Comparison of ENCODE assay signal across 9 cellular contexts in genomic region chr2:36358317-36358659, GRCh38. TPM values are rescaled to one million over a fixed set of nuclear protein-coding genes. Genes with fewer than 3 reads are reported as not detected.
DNase-seq lines count a peak whose midpoint lies in the region; ATAC-seq and TF ChIP-seq lines count a peak whose summit lies in the region.
"Had no signal": no experiment of that assay in that cellular context is flagged by ENCODE, and none has a peak within 500 bp of the region (broad histone marks: within the 10 kb centered on the region; RNA-seq: fewer than 3 reads in every experiment).

No MANE protein-coding gene starts in this region.

- BruUV-seq in PC-3 (replicated peaks; lab: Mats Ljungman, UMichigan) = TSS peak; percentile 36

- peak overlapping the region in 7 of 11 experiments; percentile 81 to 92 (median 87); a peak in 11 of 22 replicates for H3K27ac ChIP-seq in BLaER1 treated with 17β-estradiol and CSF1 and Interleukin-3, amounts not matched to agents 10 nM and 100 nM
- H3K27ac ChIP-seq in PC-3 (ENCODE audit: low read length) = peak overlapping the region; percentile 92
- H3K27ac ChIP-seq in endodermal cell (ENCODE audit: low read depth, low read length) = no peak overlapping the region

- DNase-seq in PC-3 (peak; percentile 57), endodermal cell (no peak), NCI-H2081 treated with DMSO at 0.1 percent for 48 hours (lab: John Stamatoyannopoulos, UW) (no peak), NCI-H2029 (lab: John Stamatoyannopoulos, UW) (no peak), COR-L47 (lab: John Stamatoyannopoulos, UW) (no peak)
- DNase-seq: NCI-H187 treated with DMSO at 0.1 percent for 48 hours had no signal

- ATAC-seq in PC-3 = no peak
- ATAC-seq in GM19467 (IDR thresholded peaks at IDR 0.05; ENCODE audit: unreplicated experiment) = no peak

- H3K4me3 ChIP-seq in BLaER1 treated with 17β-estradiol and CSF1 and Interleukin-3, amounts not matched to agents 10 nM and 100 nM = peak overlapping the region; percentile 71 to 93 (median 84)
- peak overlapping the region; percentile 90 for H3K4me3 ChIP-seq in PC-3 (ENCODE audit: low read length)
- peak overlapping the region; percentile 92 for H3K4me3 ChIP-seq in endodermal cell (ENCODE audit: low read length)
- H3K4me3 ChIP-seq in neuron (ENCODE audit: low read length) = peak overlapping the region; percentile 49

- H3K9me3 Mint-ChIP-seq in endodermal cell = no peaks in the 10 kb centered on the region

- peaks cover 88% of the 10 kb centered on the region for H3K79me2 ChIP-seq in PC-3 (ENCODE audit: low read length)

- peaks cover 14% of the 10 kb centered on the region for H3K27me3 Mint-ChIP-seq in endodermal cell (ENCODE audit: insufficient read depth)

- intact Hi-C loops in PC-3 (cut with micrococcal nuclease) = loop anchor here (1.0 to 5.0 kb wide), 5 partner anchors 10 to 209 kb away; no protein-coding TSS in a partner anchor

- H2AFZ ChIP-seq in PC-3 (ENCODE audit: low read length) (no peak overlapping the region), neuron (ENCODE audit: low read depth, low read length) (peak overlapping the region; percentile 96)

- H3K9me3 ChIP-seq in BLaER1 treated with 17β-estradiol and CSF1 and Interleukin-3, amounts not matched to agents 10 nM and 100 nM (replicated peaks in 1 of 11) = no peaks in the 10 kb centered on the region
- H3K9me3 ChIP-seq in PC-3 (ENCODE audit: low read length) (no peaks in the 10 kb centered on the region), endodermal cell (ENCODE audit: control insufficient read depth, low read length) (no peaks in the 10 kb centered on the region), neuron (ENCODE audit: low read length) (no peaks in the 10 kb centered on the region)

- H3K4me1 Mint-ChIP-seq in endodermal cell = peaks cover 56% of the 10 kb centered on the region

- no peaks in the 10 kb centered on the region for H3K9me2 ChIP-seq in PC-3 (replicated peaks; ENCODE audit: low read length)

- H3K4me2 ChIP-seq in BLaER1 treated with 17β-estradiol and CSF1 and Interleukin-3, amounts not matched to agents 10 nM and 100 nM = peak overlapping the region; percentile 76 to 100 (median 98)
- peak overlapping the region; percentile 93 for H3K4me2 ChIP-seq in PC-3 (ENCODE audit: low read length)

- H3F3A ChIP-seq in PC-3 (ENCODE audit: low read length, unreplicated experiment) = no peaks in the 10 kb centered on the region

- TF ChIP-seq CTCF in PC-3 (conservative IDR thresholded peaks at IDR 0.05; ENCODE audit: low read depth, low read length) (no peak), endodermal cell (conservative IDR thresholded peaks at IDR 0.05) (no peak)

- WGBS in endodermal cell (ENCODE audit: insufficient coverage in 1 of 2, insufficient read length in 1 of 2), 2 experiments = 28 to 38% methylated on average over 5 to 7 of the region's 7 CpGs

- CTCF ChIA-PET in PC-3 (lab: Charles Lee) = interaction anchor here (0.6 to 1.3 kb wide), 6 partner anchors 13 to 149 kb away, joined by 3 to 8 read pairs (median 5); no protein-coding TSS in a partner anchor

- peaks cover 0 to 75% (median 55%) of the 10 kb centered on the region in 11 experiments; a peak in 19 of 22 replicates for H4K20me1 ChIP-seq in BLaER1 treated with 17β-estradiol and CSF1 and Interleukin-3, amounts not matched to agents 10 nM and 100 nM
- H4K20me1 ChIP-seq in PC-3 (ENCODE audit: low read length) = peaks cover 48% of the 10 kb centered on the region

- peaks cover 0 to 9% (median 6%) of the 10 kb centered on the region in 11 experiments; a peak in 9 of 22 replicates for H3K27me3 ChIP-seq in BLaER1 treated with 17β-estradiol and CSF1 and Interleukin-3, amounts not matched to agents 10 nM and 100 nM
- no peaks in the 10 kb centered on the region for H3K27me3 ChIP-seq in PC-3 (ENCODE audit: low read length)
- peaks cover 10% of the 10 kb centered on the region for H3K27me3 ChIP-seq in endodermal cell (ENCODE audit: control insufficient read depth, insufficient read depth, low read length, poor library complexity, severe bottlenecking)
- no peaks in the 10 kb centered on the region for H3K27me3 ChIP-seq in neuron (ENCODE audit: insufficient read depth, low read length)

- H3K4me3 Mint-ChIP-seq in endodermal cell = peak overlapping the region; percentile 89

- peak overlapping the region in 10 of 11 experiments; percentile 79 to 93 (median 87); a peak in 19 of 22 replicates for H3K9ac ChIP-seq in BLaER1 treated with 17β-estradiol and CSF1 and Interleukin-3, amounts not matched to agents 10 nM and 100 nM
- H3K9ac ChIP-seq in PC-3 (ENCODE audit: low read length) = peak overlapping the region; percentile 96
- H3K9ac ChIP-seq in endodermal cell (ENCODE audit: extremely low read depth, low read length, poor library complexity, severe bottlenecking) = peak overlapping the region; percentile 66

- H3K36me3 Mint-ChIP-seq in endodermal cell (ENCODE audit: low read depth) = no peaks in the 10 kb centered on the region

- POLR2A ChIA-PET in PC-3 (lab: Charles Lee; ENCODE audit: unreplicated experiment) = interaction anchor here (0.6 to 0.7 kb wide), 2 partner anchors 135 to 211 kb away, joined by 3 to 7 read pairs; no protein-coding TSS in a partner anchor

- peak overlapping the region; percentile 44 for H3K27ac Mint-ChIP-seq in endodermal cell

- peaks cover 28 to 52% (median 32%) of the 10 kb centered on the region in 10 experiments for H3K4me1 ChIP-seq in BLaER1 treated with 17β-estradiol and CSF1 and Interleukin-3, amounts not matched to agents 10 nM and 100 nM
- H3K4me1 ChIP-seq in PC-3 (ENCODE audit: insufficient read depth, low read length) (peaks cover 55% of the 10 kb centered on the region), endodermal cell (ENCODE audit: control insufficient read depth, insufficient read depth, low read length) (no peaks in the 10 kb centered on the region), neuron (ENCODE audit: insufficient read depth, low read length) (peaks cover 21% of the 10 kb centered on the region)

- H3K36me3 ChIP-seq in BLaER1 treated with 17β-estradiol and CSF1 and Interleukin-3, amounts not matched to agents 10 nM and 100 nM = no peaks in the 10 kb centered on the region; a peak in 1 of 22 replicates
- peaks cover 7% of the 10 kb centered on the region; the same call in 1 of the 2 replicates for H3K36me3 ChIP-seq in PC-3 (ENCODE audit: low read depth, low read length)
- H3K36me3 ChIP-seq in endodermal cell (ENCODE audit: control insufficient read depth, insufficient read depth, low read length) = no peaks in the 10 kb centered on the region
- H3K36me3 ChIP-seq in neuron (ENCODE audit: insufficient read depth, low read length) = no peaks in the 10 kb centered on the region

RNA-seq across cellular contexts. Expression of gene CRIM1, which starts 2.7 kb away (rescaled TPM):
- 70.7 and 85.7 TPM in 2 replicates for total RNA-seq in PC-3 (2014; rRNA removed)
- 10 to 100 TPM; 26.7 to 26.9 TPM for total RNA-seq in endodermal cell
- 14.9 TPM for polyA plus RNA-seq in endodermal cell (2013, experiment 1 of 2)
- polyA plus RNA-seq in endodermal cell (2013, experiment 2 of 2) = 15.4 TPM
